28 cellular contexts compared by ENCODE assay signal in genomic region chr10:122957474-122957873, GRCh38. TPM values are rescaled to one million over a fixed set of nuclear protein-coding genes. Genes with fewer than 3 reads are reported as not detected.
"Had no signal": no experiment of that assay in that cellular context is flagged by ENCODE, and none has a peak within 500 bp of the region (broad histone marks: within the 10 kb centered on the region; RNA-seq: fewer than 3 reads in every experiment).

No MANE protein-coding gene starts in this region.

- H3K27ac ChIP-seq: cardiac muscle cell, transverse colon had no signal

- ATAC-seq: left ventricle myocardium superior; sciatic nerve; stimulated activated naive B cell treated with anti-CD40 and anti-IgM and Interleukin-4, amounts not matched to agents 10 μg/mL and 1 μg/mL and 100 μg/mL, for 72 hours had no signal

- H3K4me3 ChIP-seq: cardiac muscle cell, smooth muscle cell, transverse colon had no signal

- DNase-seq: activated CD4-positive, alpha-beta memory T cell treated with anti-CD3 and anti-CD28 coated beads for 36 hours; activated CD4-positive, alpha-beta T cell treated with anti-CD3 and anti-CD28 coated beads for 48 hours; activated naive CD4-positive, alpha-beta T cell treated with Interleukin-2 at 50 U/mL for 16 hours; activated naive CD8-positive, alpha-beta T cell treated with anti-CD3 and anti-CD28 coated beads for 36 hours; activated T-cell treated with anti-CD3 and anti-CD28 coated beads, Interleukin-2, amount 50 U/mL, for 48 hours; amniotic stem cell; cortex of kidney; effector CD4-positive, alpha-beta T cell; erythroblast; hippocampal formation; left ventricle myocardium superior; occipital lobe; posterior cingulate gyrus; stimulated activated CD4-positive, alpha-beta T cell treated with anti-CD3 and anti-CD28 coated beads, Interleukin-15, amount 100 ng/mL, for 24 hours; stimulated activated naive B cell treated with anti-CD40 and anti-IgM and Interleukin-4, amounts not matched to agents 10 μg/mL and 1 μg/mL and 100 μg/mL, for 72 hours; transverse colon had no signal

- H3K4me2 ChIP-seq: smooth muscle cell had no signal

- H3K36me3 ChIP-seq: cardiac muscle cell, transverse colon had no signal

- H3K27me3 ChIP-seq: cardiac muscle cell, transverse colon had no signal

- H3K9me3 ChIP-seq: transverse colon had no signal

- FAIRE-seq: endometrium, frontal cortex, urothelium cell line had no signal

RNA-seq across cellular contexts. Expression of gene FAM24A, which starts 47.1 kb away (rescaled TPM):
- total RNA-seq: activated CD4-positive, alpha-beta memory T cell treated with anti-CD3 and anti-CD28 coated beads for 36 hours; activated naive CD8-positive, alpha-beta T cell treated with anti-CD3 and anti-CD28 coated beads for 36 hours; cardiac muscle cell; cerebellum; frontal cortex; left ventricle myocardium superior; mononuclear cell; myocyte; occipital lobe; sciatic nerve; smooth muscle cell; T-helper 2 cell treated with Interferon-gamma antibody and Interleukin-4, amounts not matched to agents 100 ng/mL and 5 ng/mL, for 36 hours; temporal lobe; transverse colon had no signal
- polyA plus RNA-seq: cardiac muscle cell, neural cell, smooth muscle cell had no signal
